ENCODE assay signal across 22 cellular contexts in genomic region chr16:27681681-27682080, GRCh38.
DNase-seq lines count a peak whose midpoint lies in the region; ATAC-seq and TF ChIP-seq lines count a peak whose summit lies in the region.
"Had no signal": no experiment of that assay in that cellular context is flagged by ENCODE, and none has a peak within 500 bp of the region (broad histone marks: within the 10 kb centered on the region; RNA-seq: fewer than 3 reads in every experiment).

No MANE protein-coding gene starts in this region.

- CTCF ChIA-PET in WTC11 (lab: Charles Lee): interaction anchor here (1.3 kb wide), 1 partner anchor 42 kb away, joined by 3 read pairs; no protein-coding TSS in a partner anchor

- 96 to 98% methylated on average over 5 of the region's 5 CpGs for WGBS in upper lobe of left lung, 2 donors

- no peaks in the 10 kb centered on the region for H3F3A ChIP-seq in GM23338 (replicated peaks; ENCODE audit: low read depth)

- peaks cover 3% of the 10 kb centered on the region; the same call in 2 of the 3 replicates for H3K4me1 Mint-ChIP-seq in GM23338
- peaks cover 4% of the 10 kb centered on the region; the same call in 1 of the 2 replicates for H3K4me1 Mint-ChIP-seq in WTC11
- H3K4me1 Mint-ChIP-seq in neural crest cell: peaks cover 4% of the 10 kb centered on the region
- H3K4me1 Mint-ChIP-seq: CD14-positive monocyte; CD8-positive, alpha-beta memory T cell had no signal

- H3K27me3 Mint-ChIP-seq in GM23338 (ENCODE audit: insufficient read depth, low read depth, poor library complexity) (peaks cover 8% of the 10 kb centered on the region), WTC11 (ENCODE audit: low read depth) (no peaks in the 10 kb centered on the region), neural crest cell (ENCODE audit: low read depth) (no peaks in the 10 kb centered on the region)
- H3K27me3 Mint-ChIP-seq: CD4-positive, alpha-beta T cell; CD8-positive, alpha-beta memory T cell had no signal

- POLR2A ChIA-PET in WTC11 (lab: Charles Lee): no interaction called here

- DNase-seq in GM23338 (ENCODE audit: low spot score) (no peak), WTC11 (ENCODE audit: low spot score) (no peak), neural crest cell (ENCODE audit: low read depth, low spot score) (no peak), left lobe of liver (ENCODE audit: low spot score) (no peak), upper lobe of left lung (no peak)
- no peak for DNase-seq in activated CD4-positive, alpha-beta T cell treated with anti-CD3 and anti-CD28 coated beads for 4 hours
- DNase-seq: 8988T; ACHN; AML-193; BE2C; CD4-positive, alpha-beta T cell; CD8-positive, alpha-beta memory T cell; DMS 273 treated with DMSO at 0.1 percent for 48 hours; DMS79; EL; GDM1; GOT3 had no signal

- H3K4me2 ChIP-seq in GM23338: no peak overlapping the region
- H3K4me2 ChIP-seq: A549; BLaER1 treated with 17β-estradiol and CSF1 and Interleukin-3, amounts not matched to agents 10 nM and 100 nM had no signal

- TF ChIP-seq CTCF in GM23338 (conservative IDR thresholded peaks at IDR 0.05; ENCODE audit: low read depth in 2 of 2) (no peak), WTC11 (IDR thresholded peaks at IDR 0.05) (no peak), neural crest cell (conservative IDR thresholded peaks at IDR 0.05) (no peak), upper lobe of left lung (IDR thresholded peaks at IDR 0.05) (no peak)

- H3K27me3 ChIP-seq in GM23338 (ENCODE audit: insufficient read depth) (no peaks in the 10 kb centered on the region), upper lobe of left lung (no peaks in the 10 kb centered on the region)
- H3K27me3 ChIP-seq: BE2C; BLaER1 treated with 17β-estradiol and CSF1 and Interleukin-3, amounts not matched to agents 10 nM and 100 nM had no signal

- H3K79me2 ChIP-seq in GM23338 (replicated peaks; ENCODE audit: insufficient read depth): no peaks in the 10 kb centered on the region

- H3K4me3 Mint-ChIP-seq in GM23338 (no peak overlapping the region), WTC11 (no peak overlapping the region), neural crest cell (no peak overlapping the region)
- H3K4me3 Mint-ChIP-seq: CD14-positive monocyte; CD4-positive, alpha-beta T cell; CD8-positive, alpha-beta memory T cell had no signal

- H3K36me3 ChIP-seq in GM23338 (ENCODE audit: insufficient read depth) (no peaks in the 10 kb centered on the region; the same call in 1 of the 2 replicates), upper lobe of left lung (peaks cover 11 to 61% (median 31%) of the 10 kb centered on the region in 4 donors)
- H3K36me3 ChIP-seq: BE2C, HAP-1 had no signal

- no peaks in the 10 kb centered on the region; the same call in 1 of the 2 replicates for H4K20me1 ChIP-seq in GM23338 (replicated peaks; ENCODE audit: insufficient read depth)
- H4K20me1 ChIP-seq: BLaER1 treated with 17β-estradiol and CSF1 and Interleukin-3, amounts not matched to agents 10 nM and 100 nM had no signal

- no peak overlapping the region for H3K27ac ChIP-seq in GM23338 (ENCODE audit: low read depth)
- H3K27ac ChIP-seq in upper lobe of left lung: no peak overlapping the region
- H3K27ac ChIP-seq: A549; BLaER1 treated with 17β-estradiol and CSF1 and Interleukin-3, amounts not matched to agents 10 nM and 100 nM had no signal

- TF ChIP-seq EP300 in upper lobe of left lung (IDR thresholded peaks at IDR 0.05): no peak

- H3K9me3 ChIP-seq in upper lobe of left lung: no peaks in the 10 kb centered on the region
- H3K9me3 ChIP-seq: A549; BE2C; BLaER1 treated with 17β-estradiol and CSF1 and Interleukin-3, amounts not matched to agents 10 nM and 100 nM; HAP-1 had no signal

- no peak for ATAC-seq in GM23338
- ATAC-seq in WTC11: no peak
- ATAC-seq in left lobe of liver: no peak
- ATAC-seq in upper lobe of left lung (ENCODE audit: low FRiP score in 2 of 2): no peak
- ATAC-seq: A549, GM12878 had no signal

- H3K27ac Mint-ChIP-seq in GM23338 (peak overlapping the region; percentile 57; the same call in 1 of the 2 replicates), WTC11 (peak overlapping the region; percentile 57; the same call in 1 of the 2 replicates), neural crest cell (ENCODE audit: unreplicated experiment) (peak overlapping the region; percentile 72)
- H3K27ac Mint-ChIP-seq: CD4-positive, alpha-beta T cell; CD8-positive, alpha-beta memory T cell had no signal

- H3K9me2 ChIP-seq in GM23338 (ENCODE audit: insufficient read depth): no peaks in the 10 kb centered on the region

- H3K9me3 Mint-ChIP-seq in GM23338 (no peaks in the 10 kb centered on the region), WTC11 (no peaks in the 10 kb centered on the region), neural crest cell (no peaks in the 10 kb centered on the region)
- H3K9me3 Mint-ChIP-seq: CD14-positive monocyte; CD4-positive, alpha-beta T cell; CD8-positive, alpha-beta memory T cell had no signal

- H2AFZ ChIP-seq in GM23338: no peak overlapping the region

- no peak overlapping the region for H3K4me3 ChIP-seq in GM23338
- H3K4me3 ChIP-seq in upper lobe of left lung: no peak overlapping the region
- H3K4me3 ChIP-seq: A549; BLaER1 treated with 17β-estradiol and CSF1 and Interleukin-3, amounts not matched to agents 10 nM and 100 nM; GM12878; HAP-1 had no signal

- no peak for TF ChIP-seq POLR2A in upper lobe of left lung (IDR thresholded peaks at IDR 0.05)

- H3K36me3 Mint-ChIP-seq in GM23338 (ENCODE audit: low read depth) (peaks cover 17% of the 10 kb centered on the region; the same call in 2 of the 3 replicates), WTC11 (peaks cover 25% of the 10 kb centered on the region), neural crest cell (ENCODE audit: low read depth) (peaks cover 17% of the 10 kb centered on the region)

- no peaks in the 10 kb centered on the region for H3K4me1 ChIP-seq in GM23338 (ENCODE audit: insufficient read depth)
- H3K4me1 ChIP-seq in upper lobe of left lung: no peaks in the 10 kb centered on the region
- H3K4me1 ChIP-seq: BE2C, HAP-1 had no signal

TF ChIP-seq in GM23338, 12 proteins besides CTCF, POLR2A, EP300 and RAD21 (continues in another document):
- TF ChIP-seq ZNF331 (CRISPR knock-in tag; IDR thresholded peaks at IDR 0.05; ENCODE audit: low read depth) (no peak), CREB1 (CRISPR knock-in tag; IDR thresholded peaks at IDR 0.05; ENCODE audit: low read depth) (no peak), NANOG (IDR thresholded peaks at IDR 0.05; ENCODE audit: borderline replicate concordance) (no peak), ZNF114 (CRISPR knock-in tag; IDR thresholded peaks at IDR 0.05) (no peak), EZH2 (IDR thresholded peaks at IDR 0.05; ENCODE audit: low read depth, unreplicated experiment) (no peak), JUNB (IDR thresholded peaks at IDR 0.05; ENCODE audit: unreplicated experiment) (no peak), STAT1 (IDR thresholded peaks at IDR 0.05; ENCODE audit: unreplicated experiment) (no peak), ETS1 (IDR thresholded peaks at IDR 0.05) (no peak), EZH2phosphoT487 (IDR thresholded peaks at IDR 0.05; ENCODE audit: unreplicated experiment) (no peak)

TF ChIP-seq in WTC11, 78 proteins besides CTCF, POLR2A, EP300 and RAD21:
- TF ChIP-seq MXD4 (CRISPR knock-in tag; IDR thresholded peaks at IDR 0.05; ENCODE audit: borderline replicate concordance) (no peak), IRF1 (CRISPR knock-in tag; IDR thresholded peaks at IDR 0.05) (no peak)
